In genomic region chr7:157715071-157715937, GRCh38 we compare ENCODE assay signal across 19 cellular contexts.
"Had no signal": no experiment of that assay in that cellular context is flagged by ENCODE, and none has a peak within 500 bp of the region (broad histone marks: within the 10 kb centered on the region; RNA-seq: fewer than 3 reads in every experiment).

No MANE protein-coding gene starts in this region.

- H3K9me3 Mint-ChIP-seq: activated CD4-positive, alpha-beta T cell treated with anti-CD3 and anti-CD28 coated beads, Interleukin-2, amount 10 ng/mL, durations not matched to agents 7 days and 5 days; activated T-helper 17 cell treated with anti-CD3 and anti-CD28 coated beads, Interleukin-2, amount 50 U/mL, for 72 hours; dendritic cell treated with granulocyte-macrophage colony-stimulating factor and Interleukin-4, amounts not matched to agents 40 ng/mL and 50 ng/mL, for 4 days; neural crest cell; stimulated activated effector memory CD8-positive, alpha-beta T cell treated with anti-CD3 and anti-CD28 coated beads, Interleukin-12 subunit alpha, Interleukin-12 subunit beta, amount 100 ng/mL, for 72 hours; stimulated activated naive CD8-positive, alpha-beta T cell treated with anti-CD3 and anti-CD28 coated beads, Interleukin-15, amount 100 ng/mL, for 72 hours had no signal

- H3K36me3 ChIP-seq: prostate gland, tibial artery had no signal

- H3K9me3 ChIP-seq: prostate gland had no signal

- DNase-seq: activated CD4-positive, alpha-beta T cell treated with anti-CD3 and anti-CD28 coated beads, Interleukin-2, amount 10 ng/mL, durations not matched to agents 7 days and 5 days; activated CD4-positive, CD25-positive, alpha-beta regulatory T cell; activated CD8-positive, alpha-beta T cell treated with anti-CD3 and anti-CD28 coated beads, Interleukin-2, amount 10 ng/mL, durations not matched to agents 7 days and 5 days; amygdala; effector CD4-positive, alpha-beta T cell; foreskin melanocyte; stimulated activated CD4-positive, alpha-beta T cell treated with anti-CD3 and anti-CD28 coated beads, Interleukin-2, amount 100 ng/mL, for 24 hours; stimulated activated naive CD8-positive, alpha-beta T cell treated with anti-CD3 and anti-CD28 coated beads, Interleukin-15, amount 100 ng/mL, for 72 hours; SW 1271; T-helper 17 cell had no signal

- H3K27ac Mint-ChIP-seq: activated CD4-positive, alpha-beta T cell treated with anti-CD3 and anti-CD28 coated beads, Interleukin-2, amount 10 ng/mL, durations not matched to agents 7 days and 5 days; activated CD8-positive, alpha-beta T cell treated with anti-CD3 and anti-CD28 coated beads, Interleukin-2, amount 10 ng/mL, durations not matched to agents 7 days and 5 days; activated T-helper 17 cell treated with anti-CD3 and anti-CD28 coated beads, Interleukin-2, amount 50 U/mL, for 72 hours; dendritic cell treated with granulocyte-macrophage colony-stimulating factor and Interleukin-4, amounts not matched to agents 40 ng/mL and 50 ng/mL, for 4 days; stimulated activated effector memory CD8-positive, alpha-beta T cell treated with anti-CD3 and anti-CD28 coated beads, Interleukin-12 subunit alpha, Interleukin-12 subunit beta, amount 100 ng/mL, for 72 hours; stimulated activated naive CD8-positive, alpha-beta T cell treated with anti-CD3 and anti-CD28 coated beads, Interleukin-15, amount 100 ng/mL, for 72 hours; T-helper 17 cell had no signal

- H3K27ac ChIP-seq: prostate gland, skin epidermis, tibial artery had no signal

- H3K4me1 Mint-ChIP-seq: activated CD4-positive, alpha-beta T cell treated with anti-CD3 and anti-CD28 coated beads, Interleukin-2, amount 10 ng/mL, durations not matched to agents 7 days and 5 days; activated T-helper 17 cell treated with anti-CD3 and anti-CD28 coated beads, Interleukin-2, amount 50 U/mL, for 72 hours; naive thymus-derived CD4-positive, alpha-beta T cell; stimulated activated effector memory CD8-positive, alpha-beta T cell treated with anti-CD3 and anti-CD28 coated beads, Interleukin-12 subunit alpha, Interleukin-12 subunit beta, amount 100 ng/mL, for 72 hours; stimulated activated naive CD8-positive, alpha-beta T cell treated with anti-CD3 and anti-CD28 coated beads, Interleukin-15, amount 100 ng/mL, for 72 hours; T-helper 17 cell had no signal

- H3K27me3 Mint-ChIP-seq: activated CD4-positive, alpha-beta T cell treated with anti-CD3 and anti-CD28 coated beads, Interleukin-2, amount 10 ng/mL, durations not matched to agents 7 days and 5 days; activated T-helper 17 cell treated with anti-CD3 and anti-CD28 coated beads, Interleukin-2, amount 50 U/mL, for 72 hours had no signal

- H3K36me3 Mint-ChIP-seq: naive thymus-derived CD4-positive, alpha-beta T cell; stimulated activated effector memory CD8-positive, alpha-beta T cell treated with anti-CD3 and anti-CD28 coated beads, Interleukin-12 subunit alpha, Interleukin-12 subunit beta, amount 100 ng/mL, for 72 hours had no signal

- H3K4me1 ChIP-seq: prostate gland, tibial artery had no signal

- H3K4me3 Mint-ChIP-seq: activated CD4-positive, alpha-beta T cell treated with anti-CD3 and anti-CD28 coated beads, Interleukin-2, amount 10 ng/mL, durations not matched to agents 7 days and 5 days; activated CD8-positive, alpha-beta T cell treated with anti-CD3 and anti-CD28 coated beads, Interleukin-2, amount 10 ng/mL, durations not matched to agents 7 days and 5 days; activated T-helper 17 cell treated with anti-CD3 and anti-CD28 coated beads, Interleukin-2, amount 50 U/mL, for 72 hours; dendritic cell treated with granulocyte-macrophage colony-stimulating factor and Interleukin-4, amounts not matched to agents 40 ng/mL and 50 ng/mL, for 4 days; naive thymus-derived CD4-positive, alpha-beta T cell; neural crest cell; stimulated activated effector memory CD8-positive, alpha-beta T cell treated with anti-CD3 and anti-CD28 coated beads, Interleukin-12 subunit alpha, Interleukin-12 subunit beta, amount 100 ng/mL, for 72 hours; stimulated activated naive CD8-positive, alpha-beta T cell treated with anti-CD3 and anti-CD28 coated beads, Interleukin-15, amount 100 ng/mL, for 72 hours; T-helper 17 cell had no signal

- H3K4me3 ChIP-seq: lung, prostate gland, skin epidermis, tibial artery had no signal
